In the genomic region with DNA sequence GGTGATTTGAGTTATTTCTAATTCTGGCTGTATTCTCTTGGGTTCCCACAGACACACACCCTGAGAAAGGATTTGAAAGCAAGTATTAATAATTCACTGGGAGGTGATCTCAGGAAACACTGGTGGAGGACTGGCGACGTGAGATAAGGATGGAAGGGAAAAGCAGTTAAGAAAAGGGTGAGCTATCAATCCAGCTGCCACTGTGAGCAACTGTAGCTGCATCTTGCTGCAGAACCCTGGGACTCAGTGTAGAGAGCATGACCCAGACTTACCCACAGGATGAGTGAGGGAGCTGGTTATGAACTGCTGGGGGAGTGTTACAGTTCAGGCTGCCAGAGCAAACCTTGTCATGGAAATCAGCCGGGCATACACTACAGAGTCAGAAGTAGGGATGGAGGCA, we compare ENCODE assay signal across 1 cellular context.
TF ChIP-seq lines count a peak whose summit lies in the region.

No MANE protein-coding gene starts in this region.

TF ChIP-seq in K562, 482 proteins besides CTCF, POLR2A, EP300 and RAD21 (continued from another document and continues in another):
- TF ChIP-seq, protein P1, sequence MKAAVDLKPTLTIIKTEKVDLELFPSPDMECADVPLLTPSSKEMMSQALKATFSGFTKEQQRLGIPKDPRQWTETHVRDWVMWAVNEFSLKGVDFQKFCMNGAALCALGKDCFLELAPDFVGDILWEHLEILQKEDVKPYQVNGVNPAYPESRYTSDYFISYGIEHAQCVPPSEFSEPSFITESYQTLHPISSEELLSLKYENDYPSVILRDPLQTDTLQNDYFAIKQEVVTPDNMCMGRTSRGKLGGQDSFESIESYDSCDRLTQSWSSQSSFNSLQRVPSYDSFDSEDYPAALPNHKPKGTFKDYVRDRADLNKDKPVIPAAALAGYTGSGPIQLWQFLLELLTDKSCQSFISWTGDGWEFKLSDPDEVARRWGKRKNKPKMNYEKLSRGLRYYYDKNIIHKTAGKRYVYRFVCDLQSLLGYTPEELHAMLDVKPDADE (conservative IDR thresholded peaks at IDR 0.05; ENCODE audit: control insufficient read depth, low read depth, low read length) = 0 out of 2 replicates have a peak, but pooled peaks have one; percentile 55
- TF ChIP-seq POLR2B (IDR thresholded peaks at IDR 0.05; ENCODE audit: low read depth, partially characterized antibody) = no peak
- TF ChIP-seq, protein P2, sequence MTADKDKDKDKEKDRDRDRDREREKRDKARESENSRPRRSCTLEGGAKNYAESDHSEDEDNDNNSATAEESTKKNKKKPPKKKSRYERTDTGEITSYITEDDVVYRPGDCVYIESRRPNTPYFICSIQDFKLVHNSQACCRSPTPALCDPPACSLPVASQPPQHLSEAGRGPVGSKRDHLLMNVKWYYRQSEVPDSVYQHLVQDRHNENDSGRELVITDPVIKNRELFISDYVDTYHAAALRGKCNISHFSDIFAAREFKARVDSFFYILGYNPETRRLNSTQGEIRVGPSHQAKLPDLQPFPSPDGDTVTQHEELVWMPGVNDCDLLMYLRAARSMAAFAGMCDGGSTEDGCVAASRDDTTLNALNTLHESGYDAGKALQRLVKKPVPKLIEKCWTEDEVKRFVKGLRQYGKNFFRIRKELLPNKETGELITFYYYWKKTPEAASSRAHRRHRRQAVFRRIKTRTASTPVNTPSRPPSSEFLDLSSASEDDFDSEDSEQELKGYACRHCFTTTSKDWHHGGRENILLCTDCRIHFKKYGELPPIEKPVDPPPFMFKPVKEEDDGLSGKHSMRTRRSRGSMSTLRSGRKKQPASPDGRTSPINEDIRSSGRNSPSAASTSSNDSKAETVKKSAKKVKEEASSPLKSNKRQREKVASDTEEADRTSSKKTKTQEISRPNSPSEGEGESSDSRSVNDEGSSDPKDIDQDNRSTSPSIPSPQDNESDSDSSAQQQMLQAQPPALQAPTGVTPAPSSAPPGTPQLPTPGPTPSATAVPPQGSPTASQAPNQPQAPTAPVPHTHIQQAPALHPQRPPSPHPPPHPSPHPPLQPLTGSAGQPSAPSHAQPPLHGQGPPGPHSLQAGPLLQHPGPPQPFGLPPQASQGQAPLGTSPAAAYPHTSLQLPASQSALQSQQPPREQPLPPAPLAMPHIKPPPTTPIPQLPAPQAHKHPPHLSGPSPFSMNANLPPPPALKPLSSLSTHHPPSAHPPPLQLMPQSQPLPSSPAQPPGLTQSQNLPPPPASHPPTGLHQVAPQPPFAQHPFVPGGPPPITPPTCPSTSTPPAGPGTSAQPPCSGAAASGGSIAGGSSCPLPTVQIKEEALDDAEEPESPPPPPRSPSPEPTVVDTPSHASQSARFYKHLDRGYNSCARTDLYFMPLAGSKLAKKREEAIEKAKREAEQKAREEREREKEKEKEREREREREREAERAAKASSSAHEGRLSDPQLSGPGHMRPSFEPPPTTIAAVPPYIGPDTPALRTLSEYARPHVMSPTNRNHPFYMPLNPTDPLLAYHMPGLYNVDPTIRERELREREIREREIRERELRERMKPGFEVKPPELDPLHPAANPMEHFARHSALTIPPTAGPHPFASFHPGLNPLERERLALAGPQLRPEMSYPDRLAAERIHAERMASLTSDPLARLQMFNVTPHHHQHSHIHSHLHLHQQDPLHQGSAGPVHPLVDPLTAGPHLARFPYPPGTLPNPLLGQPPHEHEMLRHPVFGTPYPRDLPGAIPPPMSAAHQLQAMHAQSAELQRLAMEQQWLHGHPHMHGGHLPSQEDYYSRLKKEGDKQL (CRISPR knock-in tag; IDR thresholded peaks at IDR 0.05; ENCODE audit: borderline replicate concordance) = no peak
- TF ChIP-seq POLR3G (IDR thresholded peaks at IDR 0.05; ENCODE audit: extremely low read depth, insufficient read length, insufficient replicate concordance) = no peak
- TF ChIP-seq MTA1 (IDR thresholded peaks at IDR 0.05; ENCODE audit: borderline replicate concordance) = peak; percentile 72; the same call in 1 of the 2 replicates
- peak; percentile 83 for TF ChIP-seq ZNF175 (CRISPR knock-in tag; IDR thresholded peaks at IDR 0.05; ENCODE audit: low read depth)
- TF ChIP-seq HDAC1 (IDR thresholded peaks at IDR 0.05) = peak; percentile 59 to 92; a peak in 2 of 4 replicates
- peak; percentile 91 to 97 for TF ChIP-seq TBL1XR1 (IDR thresholded peaks at IDR 0.05; ENCODE audit: low read length in 2 of 2)
- TF ChIP-seq KHSRP (IDR thresholded peaks at IDR 0.05) = no peak
- TF ChIP-seq LCOR (CRISPR knock-in tag; IDR thresholded peaks at IDR 0.05) = peak; percentile 75; the same call in 1 of the 2 replicates
- peak; percentile 62; the same call in 1 of the 2 replicates for TF ChIP-seq MECOM (CRISPR knock-in tag; IDR thresholded peaks at IDR 0.05)
- peak; percentile 91 for TF ChIP-seq NBN (IDR thresholded peaks at IDR 0.05; ENCODE audit: low read depth)
- TF ChIP-seq ZNF589 (CRISPR knock-in tag; IDR thresholded peaks at IDR 0.05; ENCODE audit: low read depth) = peak; percentile 92
- TF ChIP-seq ZNF586 (CRISPR knock-in tag; conservative IDR thresholded peaks at IDR 0.05) = no peak
- TF ChIP-seq FOXK2 (conservative IDR thresholded peaks at IDR 0.05 in 1 of 2, IDR thresholded peaks at IDR 0.05 in 1 of 2; ENCODE audit: low read depth in 2 of 2) = peak in 1 of 2 experiments; percentile 20; a peak in 1 of 4 replicates
- TF ChIP-seq, protein P3, sequence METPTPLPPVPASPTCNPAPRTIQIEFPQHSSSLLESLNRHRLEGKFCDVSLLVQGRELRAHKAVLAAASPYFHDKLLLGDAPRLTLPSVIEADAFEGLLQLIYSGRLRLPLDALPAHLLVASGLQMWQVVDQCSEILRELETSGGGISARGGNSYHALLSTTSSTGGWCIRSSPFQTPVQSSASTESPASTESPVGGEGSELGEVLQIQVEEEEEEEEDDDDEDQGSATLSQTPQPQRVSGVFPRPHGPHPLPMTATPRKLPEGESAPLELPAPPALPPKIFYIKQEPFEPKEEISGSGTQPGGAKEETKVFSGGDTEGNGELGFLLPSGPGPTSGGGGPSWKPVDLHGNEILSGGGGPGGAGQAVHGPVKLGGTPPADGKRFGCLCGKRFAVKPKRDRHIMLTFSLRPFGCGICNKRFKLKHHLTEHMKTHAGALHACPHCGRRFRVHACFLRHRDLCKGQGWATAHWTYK (CRISPR knock-in tag; IDR thresholded peaks at IDR 0.05) = no peak
- TF ChIP-seq ARID2 (IDR thresholded peaks at IDR 0.05) = no peak
- TF ChIP-seq FIP1L1 (IDR thresholded peaks at IDR 0.05; ENCODE audit: low read depth, low read length, poor library complexity, severe bottlenecking) = no peak
- TF ChIP-seq SP1 (CRISPR knock-in tag; IDR thresholded peaks at IDR 0.05) = peak; percentile 61; the same call in 1 of the 2 replicates
- TF ChIP-seq TAL1 (IDR thresholded peaks at IDR 0.05) = peak; percentile 96
- TF ChIP-seq, protein P4, sequence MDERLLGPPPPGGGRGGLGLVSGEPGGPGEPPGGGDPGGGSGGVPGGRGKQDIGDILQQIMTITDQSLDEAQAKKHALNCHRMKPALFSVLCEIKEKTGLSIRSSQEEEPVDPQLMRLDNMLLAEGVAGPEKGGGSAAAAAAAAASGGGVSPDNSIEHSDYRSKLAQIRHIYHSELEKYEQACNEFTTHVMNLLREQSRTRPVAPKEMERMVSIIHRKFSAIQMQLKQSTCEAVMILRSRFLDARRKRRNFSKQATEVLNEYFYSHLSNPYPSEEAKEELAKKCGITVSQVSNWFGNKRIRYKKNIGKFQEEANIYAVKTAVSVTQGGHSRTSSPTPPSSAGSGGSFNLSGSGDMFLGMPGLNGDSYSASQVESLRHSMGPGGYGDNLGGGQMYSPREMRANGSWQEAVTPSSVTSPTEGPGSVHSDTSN (CRISPR knock-in tag; IDR thresholded peaks at IDR 0.05; ENCODE audit: low read depth) = no peak
- TF ChIP-seq, protein P4 (tag; conservative IDR thresholded peaks at IDR 0.05; ENCODE audit: low read depth) = peak; percentile 98
- TF ChIP-seq SETDB1 (IDR thresholded peaks at IDR 0.05; ENCODE audit: low read length) = no peak
- no peak for TF ChIP-seq C11orf30 (IDR thresholded peaks at IDR 0.05; ENCODE audit: low read depth)
- no peak for TF ChIP-seq ZNF57 (CRISPR knock-in tag; IDR thresholded peaks at IDR 0.05)
- TF ChIP-seq NONO (IDR thresholded peaks at IDR 0.05; ENCODE audit: low read depth in 2 of 2, low read length in 1 of 2) = no peak
- no peak for TF ChIP-seq TEAD2 (tag; IDR thresholded peaks at IDR 0.05)
- no peak for TF ChIP-seq HCFC1 (IDR thresholded peaks at IDR 0.05; ENCODE audit: low read depth, low read length)
- TF ChIP-seq POLR2AphosphoS5 (IDR thresholded peaks at IDR 0.05; ENCODE audit: control insufficient read depth, insufficient read depth, low read depth, low read length) = peak; percentile 95
- no peak for TF ChIP-seq RBFOX2 (IDR thresholded peaks at IDR 0.05; ENCODE audit: low read depth, low read length)
- TF ChIP-seq, protein P5, sequence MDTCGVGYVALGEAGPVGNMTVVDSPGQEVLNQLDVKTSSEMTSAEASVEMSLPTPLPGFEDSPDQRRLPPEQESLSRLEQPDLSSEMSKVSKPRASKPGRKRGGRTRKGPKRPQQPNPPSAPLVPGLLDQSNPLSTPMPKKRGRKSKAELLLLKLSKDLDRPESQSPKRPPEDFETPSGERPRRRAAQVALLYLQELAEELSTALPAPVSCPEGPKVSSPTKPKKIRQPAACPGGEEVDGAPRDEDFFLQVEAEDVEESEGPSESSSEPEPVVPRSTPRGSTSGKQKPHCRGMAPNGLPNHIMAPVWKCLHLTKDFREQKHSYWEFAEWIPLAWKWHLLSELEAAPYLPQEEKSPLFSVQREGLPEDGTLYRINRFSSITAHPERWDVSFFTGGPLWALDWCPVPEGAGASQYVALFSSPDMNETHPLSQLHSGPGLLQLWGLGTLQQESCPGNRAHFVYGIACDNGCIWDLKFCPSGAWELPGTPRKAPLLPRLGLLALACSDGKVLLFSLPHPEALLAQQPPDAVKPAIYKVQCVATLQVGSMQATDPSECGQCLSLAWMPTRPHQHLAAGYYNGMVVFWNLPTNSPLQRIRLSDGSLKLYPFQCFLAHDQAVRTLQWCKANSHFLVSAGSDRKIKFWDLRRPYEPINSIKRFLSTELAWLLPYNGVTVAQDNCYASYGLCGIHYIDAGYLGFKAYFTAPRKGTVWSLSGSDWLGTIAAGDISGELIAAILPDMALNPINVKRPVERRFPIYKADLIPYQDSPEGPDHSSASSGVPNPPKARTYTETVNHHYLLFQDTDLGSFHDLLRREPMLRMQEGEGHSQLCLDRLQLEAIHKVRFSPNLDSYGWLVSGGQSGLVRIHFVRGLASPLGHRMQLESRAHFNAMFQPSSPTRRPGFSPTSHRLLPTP (IDR thresholded peaks at IDR 0.05; ENCODE audit: borderline replicate concordance, extremely low read depth, insufficient read length) = no peak
- TF ChIP-seq, protein P6, sequence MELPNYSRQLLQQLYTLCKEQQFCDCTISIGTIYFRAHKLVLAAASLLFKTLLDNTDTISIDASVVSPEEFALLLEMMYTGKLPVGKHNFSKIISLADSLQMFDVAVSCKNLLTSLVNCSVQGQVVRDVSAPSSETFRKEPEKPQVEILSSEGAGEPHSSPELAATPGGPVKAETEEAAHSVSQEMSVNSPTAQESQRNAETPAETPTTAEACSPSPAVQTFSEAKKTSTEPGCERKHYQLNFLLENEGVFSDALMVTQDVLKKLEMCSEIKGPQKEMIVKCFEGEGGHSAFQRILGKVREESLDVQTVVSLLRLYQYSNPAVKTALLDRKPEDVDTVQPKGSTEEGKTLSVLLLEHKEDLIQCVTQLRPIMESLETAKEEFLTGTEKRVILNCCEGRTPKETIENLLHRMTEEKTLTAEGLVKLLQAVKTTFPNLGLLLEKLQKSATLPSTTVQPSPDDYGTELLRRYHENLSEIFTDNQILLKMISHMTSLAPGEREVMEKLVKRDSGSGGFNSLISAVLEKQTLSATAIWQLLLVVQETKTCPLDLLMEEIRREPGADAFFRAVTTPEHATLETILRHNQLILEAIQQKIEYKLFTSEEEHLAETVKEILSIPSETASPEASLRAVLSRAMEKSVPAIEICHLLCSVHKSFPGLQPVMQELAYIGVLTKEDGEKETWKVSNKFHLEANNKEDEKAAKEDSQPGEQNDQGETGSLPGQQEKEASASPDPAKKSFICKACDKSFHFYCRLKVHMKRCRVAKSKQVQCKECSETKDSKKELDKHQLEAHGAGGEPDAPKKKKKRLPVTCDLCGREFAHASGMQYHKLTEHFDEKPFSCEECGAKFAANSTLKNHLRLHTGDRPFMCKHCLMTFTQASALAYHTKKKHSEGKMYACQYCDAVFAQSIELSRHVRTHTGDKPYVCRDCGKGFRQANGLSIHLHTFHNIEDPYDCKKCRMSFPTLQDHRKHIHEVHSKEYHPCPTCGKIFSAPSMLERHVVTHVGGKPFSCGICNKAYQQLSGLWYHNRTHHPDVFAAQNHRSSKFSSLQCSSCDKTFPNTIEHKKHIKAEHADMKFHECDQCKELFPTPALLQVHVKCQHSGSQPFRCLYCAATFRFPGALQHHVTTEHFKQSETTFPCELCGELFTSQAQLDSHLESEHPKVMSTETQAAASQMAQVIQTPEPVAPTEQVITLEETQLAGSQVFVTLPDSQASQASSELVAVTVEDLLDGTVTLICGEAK (IDR thresholded peaks at IDR 0.05) = no peak
- TF ChIP-seq, protein P6 (CRISPR knock-in tag; IDR thresholded peaks at IDR 0.05) = no peak
- TF ChIP-seq EWSR1 (IDR thresholded peaks at IDR 0.05; ENCODE audit: borderline replicate concordance, low read depth, partially characterized antibody) = no peak
- no peak for TF ChIP-seq TRIM28 (IDR thresholded peaks at IDR 0.05)
